ENCODE assay signal across 10 cellular contexts in genomic region chr7:7789551-7789988, GRCh38.
DNase-seq lines count a peak whose midpoint lies in the region; ATAC-seq and TF ChIP-seq lines count a peak whose summit lies in the region.
"Had no signal": no experiment of that assay in that cellular context is flagged by ENCODE, and none has a peak within 500 bp of the region (broad histone marks: within the 10 kb centered on the region; RNA-seq: fewer than 3 reads in every experiment).

No MANE protein-coding gene starts in this region.

- H3K27me3 ChIP-seq in CD4-positive, CD25-positive, alpha-beta regulatory T cell (ENCODE audit: control insufficient read depth, insufficient read depth, low read length), result no peaks in the 10 kb centered on the region
- H3K27me3 ChIP-seq in right cardiac atrium (ENCODE audit: control insufficient read depth, insufficient read depth), result no peaks in the 10 kb centered on the region

- no peaks in the 10 kb centered on the region for H3K27me3 Mint-ChIP-seq in CD4-positive, CD25-positive, alpha-beta regulatory T cell
- H3K27me3 Mint-ChIP-seq in MCF 10A (ENCODE audit: insufficient read depth, unreplicated experiment), result no peaks in the 10 kb centered on the region

- H3K4me1 Mint-ChIP-seq in CD4-positive, CD25-positive, alpha-beta regulatory T cell, result peaks cover 0 to 24% (median 11%) of the 10 kb centered on the region in 4 donors
- H3K4me1 Mint-ChIP-seq in MCF 10A (ENCODE audit: insufficient read depth, unreplicated experiment), result no peaks in the 10 kb centered on the region

- H3K27ac Mint-ChIP-seq in CD4-positive, CD25-positive, alpha-beta regulatory T cell, result peak overlapping the region in 2 of 3 donors; percentile 5 to 68
- H3K27ac Mint-ChIP-seq in MCF 10A (ENCODE audit: low read depth, unreplicated experiment), result no peak overlapping the region

- no TSS peak for BruUV-seq in MCF 10A (replicated peaks; lab: Mats Ljungman, UMichigan)

- ATAC-seq in CD4-positive, CD25-positive, alpha-beta regulatory T cell (ENCODE audit: low read depth in 2 of 2), result peak; percentile 39 to 43
- ATAC-seq in GM18873 (IDR thresholded peaks at IDR 0.05; ENCODE audit: low FRiP score, unreplicated experiment) (peak; percentile 99), GM21786 (IDR thresholded peaks at IDR 0.05; ENCODE audit: unreplicated experiment) (peak; percentile 89), HG03280 (IDR thresholded peaks at IDR 0.05; ENCODE audit: unreplicated experiment) (peak; percentile 92), right cardiac atrium (no peak)

- POLR2A ChIA-PET in MCF 10A (lab: Yijun Ruan, JAX), result interaction anchor here (0.6 to 0.8 kb wide), 2 partner anchors 26 to 45 kb away, joined by 3 read pairs; no protein-coding TSS in a partner anchor

- peaks cover 13% of the 10 kb centered on the region for H3K36me3 ChIP-seq in CD4-positive, CD25-positive, alpha-beta regulatory T cell (ENCODE audit: control insufficient read depth, insufficient read depth, low read length)

- intact Hi-C loops in MCF 10A (cut with micrococcal nuclease) (no loop called here), right cardiac atrium (cut with DNase I) (no loop called here)

- H3K4me3 Mint-ChIP-seq in CD4-positive, CD25-positive, alpha-beta regulatory T cell, result peak overlapping the region in 1 of 4 donors; percentile 18
- no peak overlapping the region for H3K4me3 Mint-ChIP-seq in MCF 10A (ENCODE audit: unreplicated experiment)

- no peak overlapping the region for H3K4me3 ChIP-seq in CD4-positive, CD25-positive, alpha-beta regulatory T cell (ENCODE audit: low read depth, low read length)
- H3K4me3 ChIP-seq in right cardiac atrium (ENCODE audit: low read length), result no peak overlapping the region

- no peak overlapping the region for H3K27ac ChIP-seq in CD4-positive, CD25-positive, alpha-beta regulatory T cell (ENCODE audit: insufficient read depth, low read length, poor library complexity, severe bottlenecking)
- no peak overlapping the region for H3K27ac ChIP-seq in right cardiac atrium (ENCODE audit: low read length)

- no peak for TF ChIP-seq CTCF in MCF 10A (IDR thresholded peaks at IDR 0.05; ENCODE audit: unreplicated experiment)

- CTCF ChIA-PET in MCF 10A (lab: Yijun Ruan, JAX), result interaction anchor here (0.6 to 0.8 kb wide), 2 partner anchors 144 to 323 kb away, joined by 3 read pairs; no protein-coding TSS in a partner anchor

- H3K9me3 ChIP-seq in CD4-positive, CD25-positive, alpha-beta regulatory T cell (ENCODE audit: control insufficient read depth in 2 of 2, low read length in 2 of 2), result no peaks in the 10 kb centered on the region
- H3K9me3 ChIP-seq in right cardiac atrium (ENCODE audit: control insufficient read depth, low read length), result no peaks in the 10 kb centered on the region

- DNase-seq in CD4-positive, CD25-positive, alpha-beta regulatory T cell, result peak in 2 of 3 donors; percentile 19 to 53
- DNase-seq in stimulated activated CD4-positive, alpha-beta T cell treated with anti-CD3 and anti-CD28 coated beads, Interleukin-2, amount 100 ng/mL, for 24 hours, result no peak
- DNase-seq in MCF 10A (ENCODE audit: unreplicated experiment), result no peak
- DNase-seq in central memory CD4-positive, alpha-beta T cell, result no peak
- DNase-seq in right cardiac atrium, result no peak
- DNase-seq: NCI-H1092; NK-92 treated with Interleukin-12 subunit alpha and Interleukin-12 subunit beta, amount 100 ng/mL, for 24 hours had no signal

- H3K9me3 Mint-ChIP-seq in CD4-positive, CD25-positive, alpha-beta regulatory T cell, result no peaks in the 10 kb centered on the region
- H3K9me3 Mint-ChIP-seq in MCF 10A (ENCODE audit: unreplicated experiment), result no peaks in the 10 kb centered on the region

- peaks cover 5% of the 10 kb centered on the region for H3K4me1 ChIP-seq in CD4-positive, CD25-positive, alpha-beta regulatory T cell (ENCODE audit: control insufficient read depth, insufficient read depth, low read length, poor library complexity, severe bottlenecking)
- peaks cover 2% of the 10 kb centered on the region for H3K4me1 ChIP-seq in right cardiac atrium (ENCODE audit: control insufficient read depth, insufficient read depth, low read length)

- WGBS in right cardiac atrium, result 89% methylated on average over 3 of the region's 3 CpGs

- peaks cover 50% of the 10 kb centered on the region for H3K36me3 Mint-ChIP-seq in CD4-positive, CD25-positive, alpha-beta regulatory T cell
- no peaks in the 10 kb centered on the region for H3K36me3 Mint-ChIP-seq in MCF 10A (ENCODE audit: insufficient read depth, unreplicated experiment)

Comparison
In these comparisons a context has a peak if more than half of its experiments do, and no peak if none do; other contexts are left out.
1. ATAC-seq: peak in CD4-positive, CD25-positive, alpha-beta regulatory T cell (2 of 2), GM18873 (single experiment), GM21786 (single experiment) and HG03280 (single experiment); none in right cardiac atrium (0 of 2).
2. DNase-seq: peak in CD4-positive, CD25-positive, alpha-beta regulatory T cell (2 of 3); none in stimulated activated CD4-positive, alpha-beta T cell treated with anti-CD3 and anti-CD28 coated beads, Interleukin-2, amount 100 ng/mL, for 24 hours (0 of 2), MCF 10A (single experiment), central memory CD4-positive, alpha-beta T cell (single experiment) and right cardiac atrium (0 of 3).